1 cellular context compared by ENCODE assay signal in genomic region chr16:50735629-50736122, GRCh38.
TF ChIP-seq lines count a peak whose summit lies in the region.

No MANE protein-coding gene starts in this region.

TF ChIP-seq in GM12878, 131 proteins besides CTCF, POLR2A, EP300 and RAD21 (continues in another document):
- TF ChIP-seq EED (IDR thresholded peaks at IDR 0.05; ENCODE audit: low read depth) (peak; percentile 96), RBBP5 (conservative IDR thresholded peaks at IDR 0.05) (no peak), USF2 (IDR thresholded peaks at IDR 0.05; ENCODE audit: borderline replicate concordance, low read depth, low read length) (no peak), NFYA (IDR thresholded peaks at IDR 0.05; ENCODE audit: borderline replicate concordance, low read depth, low read length) (no peak), RELB (IDR thresholded peaks at IDR 0.05; ENCODE audit: low read depth) (peak; percentile 96), CEBPZ (IDR thresholded peaks at IDR 0.05; ENCODE audit: low read depth, low read length) (no peak), NR2F1 (conservative IDR thresholded peaks at IDR 0.05) (peak; percentile 98), BCL11A (IDR thresholded peaks at IDR 0.05; ENCODE audit: low read depth, low read length) (peak; percentile 75), SIX5 (IDR thresholded peaks at IDR 0.05; ENCODE audit: low read depth, low read length, severe bottlenecking) (no peak), SREBF1 (IDR thresholded peaks at IDR 0.05; ENCODE audit: low read length) (no peak), RUNX3 (IDR thresholded peaks at IDR 0.05; ENCODE audit: low read length) (peak; percentile 68), EZH2 (IDR thresholded peaks at IDR 0.05; ENCODE audit: borderline replicate concordance, control insufficient read depth, low read depth, low read length) (no peak), STAT3 (IDR thresholded peaks at IDR 0.05; ENCODE audit: low read depth, low read length) (no peak), HDAC6 (IDR thresholded peaks at IDR 0.05; ENCODE audit: unreplicated experiment) (no peak), PBX3 (IDR thresholded peaks at IDR 0.05; ENCODE audit: insufficient replicate concordance, low read depth, low read length) (no peak), CEBPB (IDR thresholded peaks at IDR 0.05; ENCODE audit: borderline replicate concordance in 1 of 2, low read depth in 2 of 2, low read length in 2 of 2) (no peak), ZBTB40 (IDR thresholded peaks at IDR 0.05; ENCODE audit: borderline replicate concordance) (no peak), CBFB (IDR thresholded peaks at IDR 0.05; ENCODE audit: low read depth) (no peak; the same call in 1 of the 2 replicates), SUZ12 (IDR thresholded peaks at IDR 0.05; ENCODE audit: unreplicated experiment) (no peak), ETV6 (conservative IDR thresholded peaks at IDR 0.05 in 1 of 2, IDR thresholded peaks at IDR 0.05 in 1 of 2; ENCODE audit: borderline replicate concordance in 1 of 2, low read depth in 1 of 2) (no peak; a peak in 1 of 4 replicates), ZNF274 (IDR thresholded peaks at IDR 0.05; ENCODE audit: insufficient read depth, insufficient read length) (no peak), SREBF2 (IDR thresholded peaks at IDR 0.05; ENCODE audit: low read length) (no peak), MTA2 (IDR thresholded peaks at IDR 0.05; ENCODE audit: low read depth) (peak; percentile 89), E2F4 (IDR thresholded peaks at IDR 0.05; ENCODE audit: low read depth, low read length) (no peak), NBN (IDR thresholded peaks at IDR 0.05) (peak; percentile 91), NFIC (IDR thresholded peaks at IDR 0.05; ENCODE audit: low read depth, low read length) (peak; percentile 86)
- TF ChIP-seq, protein P1, sequence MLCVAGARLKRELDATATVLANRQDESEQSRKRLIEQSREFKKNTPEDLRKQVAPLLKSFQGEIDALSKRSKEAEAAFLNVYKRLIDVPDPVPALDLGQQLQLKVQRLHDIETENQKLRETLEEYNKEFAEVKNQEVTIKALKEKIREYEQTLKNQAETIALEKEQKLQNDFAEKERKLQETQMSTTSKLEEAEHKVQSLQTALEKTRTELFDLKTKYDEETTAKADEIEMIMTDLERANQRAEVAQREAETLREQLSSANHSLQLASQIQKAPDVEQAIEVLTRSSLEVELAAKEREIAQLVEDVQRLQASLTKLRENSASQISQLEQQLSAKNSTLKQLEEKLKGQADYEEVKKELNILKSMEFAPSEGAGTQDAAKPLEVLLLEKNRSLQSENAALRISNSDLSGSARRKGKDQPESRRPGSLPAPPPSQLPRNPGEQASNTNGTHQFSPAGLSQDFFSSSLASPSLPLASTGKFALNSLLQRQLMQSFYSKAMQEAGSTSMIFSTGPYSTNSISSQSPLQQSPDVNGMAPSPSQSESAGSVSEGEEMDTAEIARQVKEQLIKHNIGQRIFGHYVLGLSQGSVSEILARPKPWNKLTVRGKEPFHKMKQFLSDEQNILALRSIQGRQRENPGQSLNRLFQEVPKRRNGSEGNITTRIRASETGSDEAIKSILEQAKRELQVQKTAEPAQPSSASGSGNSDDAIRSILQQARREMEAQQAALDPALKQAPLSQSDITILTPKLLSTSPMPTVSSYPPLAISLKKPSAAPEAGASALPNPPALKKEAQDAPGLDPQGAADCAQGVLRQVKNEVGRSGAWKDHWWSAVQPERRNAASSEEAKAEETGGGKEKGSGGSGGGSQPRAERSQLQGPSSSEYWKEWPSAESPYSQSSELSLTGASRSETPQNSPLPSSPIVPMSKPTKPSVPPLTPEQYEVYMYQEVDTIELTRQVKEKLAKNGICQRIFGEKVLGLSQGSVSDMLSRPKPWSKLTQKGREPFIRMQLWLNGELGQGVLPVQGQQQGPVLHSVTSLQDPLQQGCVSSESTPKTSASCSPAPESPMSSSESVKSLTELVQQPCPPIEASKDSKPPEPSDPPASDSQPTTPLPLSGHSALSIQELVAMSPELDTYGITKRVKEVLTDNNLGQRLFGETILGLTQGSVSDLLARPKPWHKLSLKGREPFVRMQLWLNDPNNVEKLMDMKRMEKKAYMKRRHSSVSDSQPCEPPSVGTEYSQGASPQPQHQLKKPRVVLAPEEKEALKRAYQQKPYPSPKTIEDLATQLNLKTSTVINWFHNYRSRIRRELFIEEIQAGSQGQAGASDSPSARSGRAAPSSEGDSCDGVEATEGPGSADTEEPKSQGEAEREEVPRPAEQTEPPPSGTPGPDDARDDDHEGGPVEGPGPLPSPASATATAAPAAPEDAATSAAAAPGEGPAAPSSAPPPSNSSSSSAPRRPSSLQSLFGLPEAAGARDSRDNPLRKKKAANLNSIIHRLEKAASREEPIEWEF (IDR thresholded peaks at IDR 0.05; ENCODE audit: insufficient replicate concordance, low read depth, low read length) = peak; percentile 91
- TF ChIP-seq, protein P2, sequence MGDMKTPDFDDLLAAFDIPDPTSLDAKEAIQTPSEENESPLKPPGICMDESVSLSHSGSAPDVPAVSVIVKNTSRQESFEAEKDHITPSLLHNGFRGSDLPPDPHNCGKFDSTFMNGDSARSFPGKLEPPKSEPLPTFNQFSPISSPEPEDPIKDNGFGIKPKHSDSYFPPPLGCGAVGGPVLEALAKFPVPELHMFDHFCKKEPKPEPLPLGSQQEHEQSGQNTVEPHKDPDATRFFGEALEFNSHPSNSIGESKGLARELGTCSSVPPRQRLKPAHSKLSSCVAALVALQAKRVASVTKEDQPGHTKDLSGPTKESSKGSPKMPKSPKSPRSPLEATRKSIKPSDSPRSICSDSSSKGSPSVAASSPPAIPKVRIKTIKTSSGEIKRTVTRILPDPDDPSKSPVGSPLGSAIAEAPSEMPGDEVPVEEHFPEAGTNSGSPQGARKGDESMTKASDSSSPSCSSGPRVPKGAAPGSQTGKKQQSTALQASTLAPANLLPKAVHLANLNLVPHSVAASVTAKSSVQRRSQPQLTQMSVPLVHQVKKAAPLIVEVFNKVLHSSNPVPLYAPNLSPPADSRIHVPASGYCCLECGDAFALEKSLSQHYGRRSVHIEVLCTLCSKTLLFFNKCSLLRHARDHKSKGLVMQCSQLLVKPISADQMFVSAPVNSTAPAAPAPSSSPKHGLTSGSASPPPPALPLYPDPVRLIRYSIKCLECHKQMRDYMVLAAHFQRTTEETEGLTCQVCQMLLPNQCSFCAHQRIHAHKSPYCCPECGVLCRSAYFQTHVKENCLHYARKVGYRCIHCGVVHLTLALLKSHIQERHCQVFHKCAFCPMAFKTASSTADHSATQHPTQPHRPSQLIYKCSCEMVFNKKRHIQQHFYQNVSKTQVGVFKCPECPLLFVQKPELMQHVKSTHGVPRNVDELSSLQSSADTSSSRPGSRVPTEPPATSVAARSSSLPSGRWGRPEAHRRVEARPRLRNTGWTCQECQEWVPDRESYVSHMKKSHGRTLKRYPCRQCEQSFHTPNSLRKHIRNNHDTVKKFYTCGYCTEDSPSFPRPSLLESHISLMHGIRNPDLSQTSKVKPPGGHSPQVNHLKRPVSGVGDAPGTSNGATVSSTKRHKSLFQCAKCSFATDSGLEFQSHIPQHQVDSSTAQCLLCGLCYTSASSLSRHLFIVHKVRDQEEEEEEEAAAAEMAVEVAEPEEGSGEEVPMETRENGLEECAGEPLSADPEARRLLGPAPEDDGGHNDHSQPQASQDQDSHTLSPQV (IDR thresholded peaks at IDR 0.05) = peak; percentile 70; the same call in 1 of the 2 replicates
